8 cellular contexts compared by ENCODE assay signal in the genomic region with DNA sequence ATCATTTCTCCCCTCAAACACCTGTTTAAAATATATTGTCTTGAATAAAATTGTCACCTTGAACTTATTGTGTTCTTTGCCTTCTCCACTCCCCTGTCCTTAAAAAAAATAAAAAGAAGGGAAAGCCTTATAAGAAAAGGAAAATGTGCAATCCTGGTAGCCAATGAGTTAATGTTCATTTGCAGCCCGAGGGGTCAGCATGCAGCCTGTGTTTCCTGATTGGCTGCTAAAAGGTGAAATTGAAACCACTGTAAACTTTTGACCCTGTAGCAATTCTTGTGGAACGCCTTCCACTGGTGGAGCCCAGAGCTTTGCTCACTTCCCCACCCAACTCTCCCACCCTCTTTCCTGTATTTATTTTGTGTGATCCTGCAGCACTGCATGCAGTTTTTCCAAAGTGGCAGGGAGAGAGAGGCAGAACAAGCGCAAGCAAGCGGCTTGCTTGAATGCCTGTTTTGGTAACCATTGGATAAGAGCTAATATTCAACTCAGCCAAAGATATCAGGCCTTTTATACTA.
DNase-seq lines count a peak whose midpoint lies in the region; ATAC-seq and TF ChIP-seq lines count a peak whose summit lies in the region.

No MANE protein-coding gene starts in this region.

- H3K27ac Mint-ChIP-seq in CD8-positive, alpha-beta memory T cell: peak overlapping the region; percentile 11 to 74 (median 53)
- peak overlapping the region; percentile 41 to 88 for H3K27ac Mint-ChIP-seq in effector memory CD8-positive, alpha-beta T cell
- H3K27ac Mint-ChIP-seq in memory B cell (peak overlapping the region; percentile 88), type B pancreatic cell (peak overlapping the region; percentile 91)

- H3K27me3 Mint-ChIP-seq in CD8-positive, alpha-beta memory T cell: no peaks in the 10 kb centered on the region
- H3K27me3 Mint-ChIP-seq in effector memory CD8-positive, alpha-beta T cell: no peaks in the 10 kb centered on the region
- H3K27me3 Mint-ChIP-seq in memory B cell (no peaks in the 10 kb centered on the region), type B pancreatic cell (no peaks in the 10 kb centered on the region)

- POLR2A ChIA-PET in CD8-positive, alpha-beta memory T cell (lab: Charles Lee): no interaction called here

- peak overlapping the region; percentile 42 for H3K4me2 ChIP-seq in MM.1S (ENCODE audit: low read depth, low read length)

- ATAC-seq in GM19372 (IDR thresholded peaks at IDR 0.05; ENCODE audit: low read depth, unreplicated experiment) (peak; percentile 59), memory B cell (ENCODE audit: low read depth) (peak; percentile 72), GM19395 (IDR thresholded peaks at IDR 0.05; ENCODE audit: unreplicated experiment) (no peak)
- peak; percentile 32 for ATAC-seq in effector memory CD8-positive, alpha-beta T cell (replicated peaks)

- no peaks in the 10 kb centered on the region for H3K36me3 ChIP-seq in CD8-positive, alpha-beta memory T cell (ENCODE audit: insufficient read depth, low read length)
- no peaks in the 10 kb centered on the region for H3K36me3 ChIP-seq in MM.1S (replicated peaks; ENCODE audit: insufficient read depth, low read length)

- H4K20me1 ChIP-seq in MM.1S (ENCODE audit: insufficient read depth, low read length): peaks cover 15% of the 10 kb centered on the region

- no peaks in the 10 kb centered on the region for H3K9me2 ChIP-seq in MM.1S (replicated peaks; ENCODE audit: insufficient read depth, low read length)

- H2AFZ ChIP-seq in MM.1S (ENCODE audit: low read length): no peak overlapping the region

- no peak overlapping the region for H3K9ac ChIP-seq in MM.1S (ENCODE audit: low read length)

- H3K27me3 ChIP-seq in CD8-positive, alpha-beta memory T cell (ENCODE audit: insufficient read depth, low read length, poor library complexity, severe bottlenecking): no peaks in the 10 kb centered on the region
- no peaks in the 10 kb centered on the region for H3K27me3 ChIP-seq in MM.1S (replicated peaks; ENCODE audit: insufficient read depth, low read length)

- H3K27ac ChIP-seq in CD8-positive, alpha-beta memory T cell (ENCODE audit: low read depth, low read length): no peak overlapping the region
- H3K27ac ChIP-seq in MM.1S (ENCODE audit: low read length): no peak overlapping the region

- H3F3A ChIP-seq in MM.1S (ENCODE audit: insufficient read depth, low read length): peaks cover 10% of the 10 kb centered on the region

- CTCF ChIA-PET in CD8-positive, alpha-beta memory T cell (lab: Charles Lee): no interaction called here

- TF ChIP-seq CTCF in MM.1S (IDR thresholded peaks at IDR 0.05; ENCODE audit: low read length) (no peak), type B pancreatic cell (conservative IDR thresholded peaks at IDR 0.05) (no peak)

- peaks cover 0 to 18% (median 5%) of the 10 kb centered on the region in 3 donors for H3K36me3 Mint-ChIP-seq in CD8-positive, alpha-beta memory T cell
- peaks cover 3% of the 10 kb centered on the region for H3K36me3 Mint-ChIP-seq in effector memory CD8-positive, alpha-beta T cell (ENCODE audit: insufficient read depth)
- H3K36me3 Mint-ChIP-seq in memory B cell (peaks cover 17% of the 10 kb centered on the region), type B pancreatic cell (peaks cover 5% of the 10 kb centered on the region)

- H3K79me2 ChIP-seq in MM.1S (ENCODE audit: low read length): peaks cover 99% of the 10 kb centered on the region

- H3K9me3 ChIP-seq in CD8-positive, alpha-beta memory T cell (ENCODE audit: low read length): no peaks in the 10 kb centered on the region
- no peaks in the 10 kb centered on the region for H3K9me3 ChIP-seq in MM.1S (replicated peaks; ENCODE audit: insufficient read depth, low read length)

- H3K4me3 ChIP-seq in CD8-positive, alpha-beta memory T cell (ENCODE audit: low read length): no peak overlapping the region
- H3K4me3 ChIP-seq in MM.1S (ENCODE audit: low read length): peak overlapping the region; percentile 3; the same call in 1 of the 2 replicates

- no peak for DNase-seq in CD8-positive, alpha-beta memory T cell
- peak; percentile 71 for DNase-seq in MM.1S
- peak; percentile 92 for DNase-seq in SK-N-DZ (ENCODE audit: low spot score)
- DNase-seq in effector memory CD8-positive, alpha-beta T cell: no peak
- DNase-seq in memory B cell (ENCODE audit: low spot score in 2 of 2): peak in 1 of 2 donors; percentile 9
- peak; percentile 73 for DNase-seq in type B pancreatic cell (ENCODE audit: extremely low spot score, unreplicated experiment)

- H3K4me1 Mint-ChIP-seq in CD8-positive, alpha-beta memory T cell: peaks cover 75 to 96% (median 94%) of the 10 kb centered on the region in 3 donors
- peaks cover 47 to 80% of the 10 kb centered on the region in 2 donors for H3K4me1 Mint-ChIP-seq in effector memory CD8-positive, alpha-beta T cell (ENCODE audit: low read depth in 2 of 2)
- H3K4me1 Mint-ChIP-seq in memory B cell: peaks cover 60% of the 10 kb centered on the region
- peaks cover 64% of the 10 kb centered on the region for H3K4me1 Mint-ChIP-seq in type B pancreatic cell (ENCODE audit: unreplicated experiment)

- H3K4me1 ChIP-seq in CD8-positive, alpha-beta memory T cell (ENCODE audit: insufficient read depth, low read length): peaks cover 34% of the 10 kb centered on the region
- peaks cover 31% of the 10 kb centered on the region for H3K4me1 ChIP-seq in MM.1S (ENCODE audit: low read length)

- peak overlapping the region in 6 of 7 donors; percentile 25 to 56 (median 44) for H3K4me3 Mint-ChIP-seq in CD8-positive, alpha-beta memory T cell
- H3K4me3 Mint-ChIP-seq in effector memory CD8-positive, alpha-beta T cell: peak overlapping the region; percentile 54
- H3K4me3 Mint-ChIP-seq in memory B cell (peak overlapping the region; percentile 68), type B pancreatic cell (peak overlapping the region; percentile 75)

- H3K9me3 Mint-ChIP-seq in CD8-positive, alpha-beta memory T cell: peaks cover 0 to 3% (median 0%) of the 10 kb centered on the region in 5 donors
- H3K9me3 Mint-ChIP-seq in effector memory CD8-positive, alpha-beta T cell: no peaks in the 10 kb centered on the region
- no peaks in the 10 kb centered on the region for H3K9me3 Mint-ChIP-seq in memory B cell
- H3K9me3 Mint-ChIP-seq in type B pancreatic cell: no peaks in the 10 kb centered on the region

Comparison
In these comparisons a context has a peak if more than half of its experiments do, and no peak if none do; other contexts are left out.
1. DNase-seq: peak in MM.1S (single experiment), SK-N-DZ (single experiment) and type B pancreatic cell (single experiment); none in CD8-positive, alpha-beta memory T cell (0 of 5) and effector memory CD8-positive, alpha-beta T cell (0 of 3).
2. Peak in every context shown above with its lines, with median percentiles within 50 percentile points of each other: H3K27ac Mint-ChIP-seq and H3K4me3 Mint-ChIP-seq.